Comparison of ENCODE assay signal across 27 cellular contexts in genomic region chr6:168866534-168866933, GRCh38.
DNase-seq lines count a peak whose midpoint lies in the region; ATAC-seq, FAIRE-seq and TF ChIP-seq lines count a peak whose summit lies in the region.
"Had no signal": no experiment of that assay in that cellular context is flagged by ENCODE, and none has a peak within 500 bp of the region (broad histone marks: within the 10 kb centered on the region; RNA-seq: fewer than 3 reads in every experiment).

No MANE protein-coding gene starts in this region.

- no peak for TF ChIP-seq POLR2A in HepG2 (IDR thresholded peaks at IDR 0.05; ENCODE audit: insufficient read depth in 1 of 2, low read depth in 2 of 2, low read length in 2 of 2)

- DNase-seq in Right ventricle myocardium superior (no peak), cardiac septum (ENCODE audit: low spot score) (no peak), HepG2 (ENCODE audit: low spot score) (no peak), aorta (no peak), SIG-M5 (lab: John Stamatoyannopoulos, UW) (no peak)
- DNase-seq in stimulated activated effector memory CD8-positive, alpha-beta T cell treated with anti-CD3 and anti-CD28 coated beads, Interleukin-12 subunit alpha, Interleukin-12 subunit beta, amount 100 ng/mL, for 72 hours (ENCODE audit: low spot score in 2 of 2) = no peak
- DNase-seq: AML-193; Calu3; CD8-positive, alpha-beta memory T cell; DMS153; Karpas-422; MV-4-11; NCI-H1105 treated with DMSO at 0.1 percent for 48 hours; NCI-H1694; NCI-H2081 treated with DMSO at 0.1 percent for 48 hours; NCI-H2171 treated with DMSO at 0.1 percent for 48 hours; NCI-H446; NCI-H526; RPMI8226; SHP77 treated with DMSO at 0.1 percent for 48 hours; SK-N-SH had no signal

- no peak for TF ChIP-seq RAD21 in HepG2 (CRISPR knock-in tag; IDR thresholded peaks at IDR 0.05)

- no peaks in the 10 kb centered on the region for H3K4me1 ChIP-seq in HepG2 (ENCODE audit: insufficient read depth, low read length)
- H3K4me1 ChIP-seq in aorta (ENCODE audit: control insufficient read depth in 1 of 2, insufficient read depth in 2 of 2, low read length in 2 of 2) = no peaks in the 10 kb centered on the region

- POLR2A ChIA-PET in HepG2 (lab: Yijun Ruan, JAX) = no interaction called here

- H3K9me3 ChIP-seq in HepG2 (ENCODE audit: low read length) (no peaks in the 10 kb centered on the region), aorta (ENCODE audit: control insufficient read depth, low read length) (no peaks in the 10 kb centered on the region)
- H3K9me3 ChIP-seq: SK-N-SH had no signal

- peak; percentile 25 for ATAC-seq in Right ventricle myocardium superior (ENCODE audit: poor library complexity)
- peak; percentile 55 for ATAC-seq in HepG2
- ATAC-seq in stimulated activated effector memory CD8-positive, alpha-beta T cell treated with anti-CD3 and anti-CD28 coated beads, Interleukin-12 subunit alpha, Interleukin-12 subunit beta, amount 100 ng/mL, for 72 hours = peak; percentile 61
- ATAC-seq in aorta (ENCODE audit: low FRiP score) = peak; percentile 72
- no peak for ATAC-seq in HG03457 (IDR thresholded peaks at IDR 0.05; ENCODE audit: unreplicated experiment)
- no peak for ATAC-seq in HG03135 (IDR thresholded peaks at IDR 0.05; ENCODE audit: unreplicated experiment)
- ATAC-seq: GM23338, HCT116 had no signal

- no peak overlapping the region for H2AFZ ChIP-seq in HepG2 (ENCODE audit: low read length)
- H2AFZ ChIP-seq: GM23338 had no signal

- no peaks in the 10 kb centered on the region for H4K20me1 ChIP-seq in HepG2 (ENCODE audit: insufficient read depth, low read length)

- H3K27ac Mint-ChIP-seq in stimulated activated effector memory CD8-positive, alpha-beta T cell treated with anti-CD3 and anti-CD28 coated beads, Interleukin-12 subunit alpha, Interleukin-12 subunit beta, amount 100 ng/mL, for 72 hours = no peak overlapping the region
- H3K27ac Mint-ChIP-seq: CD8-positive, alpha-beta memory T cell; GM23338 had no signal

- H3K9me3 Mint-ChIP-seq in stimulated activated effector memory CD8-positive, alpha-beta T cell treated with anti-CD3 and anti-CD28 coated beads, Interleukin-12 subunit alpha, Interleukin-12 subunit beta, amount 100 ng/mL, for 72 hours = no peaks in the 10 kb centered on the region
- H3K9me3 Mint-ChIP-seq: CD8-positive, alpha-beta memory T cell; GM23338 had no signal

- no peak overlapping the region for H3K9ac ChIP-seq in HepG2 (ENCODE audit: insufficient read depth, low read depth, low read length)
- H3K9ac ChIP-seq: SK-N-SH had no signal

- H3K4me1 Mint-ChIP-seq in stimulated activated effector memory CD8-positive, alpha-beta T cell treated with anti-CD3 and anti-CD28 coated beads, Interleukin-12 subunit alpha, Interleukin-12 subunit beta, amount 100 ng/mL, for 72 hours = no peaks in the 10 kb centered on the region
- H3K4me1 Mint-ChIP-seq: CD8-positive, alpha-beta memory T cell; GM23338 had no signal

- TF ChIP-seq CTCF in HepG2 (CRISPR knock-in tag; IDR thresholded peaks at IDR 0.05) = no peak

- intact Hi-C loops in Right ventricle myocardium superior (cut with DNase I) (no loop called here), cardiac septum (cut with DNase I) (no loop called here), HepG2 (cut with micrococcal nuclease; ENCODE audit: unreplicated experiment) (no loop called here), aorta (cut with DNase I) (no loop called here)

- no peak for FAIRE-seq in HepG2 (lab: Jason Lieb, UNC)
- FAIRE-seq: GM12892 had no signal

- H3K36me3 Mint-ChIP-seq in stimulated activated effector memory CD8-positive, alpha-beta T cell treated with anti-CD3 and anti-CD28 coated beads, Interleukin-12 subunit alpha, Interleukin-12 subunit beta, amount 100 ng/mL, for 72 hours = no peaks in the 10 kb centered on the region
- H3K36me3 Mint-ChIP-seq: CD8-positive, alpha-beta memory T cell had no signal

- no peak overlapping the region for H3K4me2 ChIP-seq in HepG2 (ENCODE audit: low read depth, low read length)
- H3K4me2 ChIP-seq: GM23338, SK-N-SH had no signal

- BruUV-seq in HepG2 (replicated peaks; lab: Mats Ljungman, UMichigan) = no TSS peak

- TF ChIP-seq EP300 in HepG2 (IDR thresholded peaks at IDR 0.05; ENCODE audit: low read depth in 2 of 2, low read length in 2 of 2) = no peak
- no peak for TF ChIP-seq EP300 in HepG2 (CRISPR knock-in tag; IDR thresholded peaks at IDR 0.05; ENCODE audit: borderline replicate concordance)

- H3K27me3 ChIP-seq in HepG2 (ENCODE audit: control insufficient read depth in 1 of 2, insufficient read depth in 2 of 2, low read length in 2 of 2) (peaks cover 5 to 72% of the 10 kb centered on the region in 2 experiments; a peak in 4 of 5 replicates), aorta (ENCODE audit: control insufficient read depth in 1 of 2, insufficient read depth in 2 of 2, low read length in 1 of 2) (no peaks in the 10 kb centered on the region)

- H3K36me3 ChIP-seq in HepG2 (replicated peaks in 1 of 2; ENCODE audit: control insufficient read depth in 1 of 2, insufficient read depth in 2 of 2, low read length in 2 of 2) (no peaks in the 10 kb centered on the region), aorta (ENCODE audit: control insufficient read depth in 1 of 2, insufficient read depth in 2 of 2, low read length in 1 of 2) (no peaks in the 10 kb centered on the region)

- CTCF ChIA-PET in HepG2 (lab: Yijun Ruan, JAX; ENCODE audit: low intra/inter-chr PET ratio, low total read pairs) = no interaction called here

- H3K27ac ChIP-seq in HepG2 (ENCODE audit: extremely low read length, insufficient read depth, low read length) (no peak overlapping the region), aorta (ENCODE audit: low read depth in 1 of 2, low read length in 2 of 2) (no peak overlapping the region)
- H3K27ac ChIP-seq: C4-2B had no signal

- no peak overlapping the region for H3K4me3 Mint-ChIP-seq in stimulated activated effector memory CD8-positive, alpha-beta T cell treated with anti-CD3 and anti-CD28 coated beads, Interleukin-12 subunit alpha, Interleukin-12 subunit beta, amount 100 ng/mL, for 72 hours
- H3K4me3 Mint-ChIP-seq: CD8-positive, alpha-beta memory T cell; GM23338 had no signal

- 26% methylated on average over 4 of the region's 5 CpGs for WGBS in HepG2 (ENCODE audit: low lambda C conversion rate)
- WGBS in aorta, 2 donors = 86 to 93% methylated on average over 5 of the region's 5 CpGs

- H3K4me3 ChIP-seq in HepG2 (replicated peaks in 1 of 3; ENCODE audit: insufficient read depth in 1 of 3, low read depth in 2 of 3, low read length in 3 of 3) = no peak overlapping the region
- no peak overlapping the region for H3K4me3 ChIP-seq in aorta (ENCODE audit: low read length in 2 of 2)
- H3K4me3 ChIP-seq: GM23338 had no signal

- in situ Hi-C loops in HepG2 (cut with HindIII; ENCODE audit: extremely low pct_ligation_motif_present, low pct_unique_long_range_greater_than_20kb) = no loop called here

- H3K79me2 ChIP-seq in HepG2 (ENCODE audit: insufficient read depth, low read length) = no peaks in the 10 kb centered on the region

TF ChIP-seq in HepG2, 621 proteins besides CTCF, POLR2A, EP300 and RAD21:
- TF ChIP-seq KMT2B (CRISPR knock-in tag; IDR thresholded peaks at IDR 0.05) (no peak), KLF11 (CRISPR knock-in tag; IDR thresholded peaks at IDR 0.05) (no peak), KDM6A (CRISPR knock-in tag; IDR thresholded peaks at IDR 0.05; ENCODE audit: low read depth) (no peak), ZNF24 (IDR thresholded peaks at IDR 0.05) (no peak), ZNF816 (CRISPR knock-in tag; IDR thresholded peaks at IDR 0.05; ENCODE audit: borderline replicate concordance) (no peak), ZNF543 (CRISPR knock-in tag; IDR thresholded peaks at IDR 0.05) (no peak), BRD4 (CRISPR knock-in tag; IDR thresholded peaks at IDR 0.05) (no peak), TAF15 (IDR thresholded peaks at IDR 0.05; ENCODE audit: low read depth, low read length, poor library complexity, severe bottlenecking) (no peak), ZNF329 (CRISPR knock-in tag; IDR thresholded peaks at IDR 0.05; ENCODE audit: low read depth) (no peak)
- TF ChIP-seq, protein P1, sequence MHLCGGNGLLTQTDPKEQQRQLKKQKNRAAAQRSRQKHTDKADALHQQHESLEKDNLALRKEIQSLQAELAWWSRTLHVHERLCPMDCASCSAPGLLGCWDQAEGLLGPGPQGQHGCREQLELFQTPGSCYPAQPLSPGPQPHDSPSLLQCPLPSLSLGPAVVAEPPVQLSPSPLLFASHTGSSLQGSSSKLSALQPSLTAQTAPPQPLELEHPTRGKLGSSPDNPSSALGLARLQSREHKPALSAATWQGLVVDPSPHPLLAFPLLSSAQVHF (CRISPR knock-in tag; IDR thresholded peaks at IDR 0.05) = no peak
TF ChIP-seq in HepG2: peak in this region for 0.

Comparison
In these comparisons a context has a peak if more than half of its experiments do, and no peak if none do; other contexts are left out.
1. ATAC-seq: peak in Right ventricle myocardium superior (single experiment), HepG2 (single experiment), stimulated activated effector memory CD8-positive, alpha-beta T cell treated with anti-CD3 and anti-CD28 coated beads, Interleukin-12 subunit alpha, Interleukin-12 subunit beta, amount 100 ng/mL, for 72 hours (single experiment) and aorta (single experiment); none in HG03457 (single experiment) and HG03135 (single experiment).